In genomic region chr1:234065794-234066447, GRCh38 we compare ENCODE assay signal across 8 cellular contexts.
DNase-seq lines count a peak whose midpoint lies in the region; ATAC-seq and TF ChIP-seq lines count a peak whose summit lies in the region.

No MANE protein-coding gene starts in this region.

- H2AFZ ChIP-seq in IMR-90 (replicated peaks; ENCODE audit: low read length, poor library complexity): no peak overlapping the region
- H2AFZ ChIP-seq in trophoblast cell (ENCODE audit: insufficient read depth, low read length, poor library complexity): no peak overlapping the region

- BruUV-seq in IMR-90 (replicated peaks; lab: Mats Ljungman, UMichigan): no TSS peak

- CTCF ChIA-PET in IMR-90 (lab: Yijun Ruan, JAX): interaction anchor here (0.6 to 1.2 kb wide), 6 partner anchors 9 to 1375 kb away, joined by 3 to 7 read pairs (median 4); no protein-coding TSS in a partner anchor

- no peaks in the 10 kb centered on the region for H3K79me2 ChIP-seq in trophoblast cell (ENCODE audit: control insufficient read depth, insufficient read depth, low read length, poor library complexity)

- H2BK120ac ChIP-seq in IMR-90 (ENCODE audit: low read depth, low read length): no peak overlapping the region
- H2BK120ac ChIP-seq in trophoblast cell (ENCODE audit: insufficient read depth, low read length, poor library complexity): no peak overlapping the region

- dilution Hi-C loops in IMR-90 (cut with HindIII; ENCODE audit: low sequenced_read_pairs, unreplicated experiment): no loop called here

- H2BK5ac ChIP-seq in IMR-90 (ENCODE audit: low read depth, low read length, poor library complexity, severe bottlenecking): no peak overlapping the region
- H2BK5ac ChIP-seq in trophoblast cell (ENCODE audit: low read depth, low read length, poor library complexity): no peak overlapping the region

- H4K20me1 ChIP-seq in IMR-90 (ENCODE audit: insufficient read depth, low read length): no peaks in the 10 kb centered on the region

- no peak overlapping the region for H2BK12ac ChIP-seq in trophoblast cell (ENCODE audit: low read length)

- H3K4me1 ChIP-seq in IMR-90 (ENCODE audit: control insufficient read depth, insufficient read depth, low read length): no peaks in the 10 kb centered on the region
- H3K4me1 ChIP-seq in foreskin keratinocyte: no peaks in the 10 kb centered on the region
- no peaks in the 10 kb centered on the region for H3K4me1 ChIP-seq in trophoblast cell (ENCODE audit: control insufficient read depth in 1 of 2, insufficient read depth in 2 of 2, low read length in 2 of 2)

- POLR2A ChIA-PET in IMR-90 (lab: Charles Lee; ENCODE audit: unreplicated experiment): no interaction called here

- no peak overlapping the region for H4K8ac ChIP-seq in IMR-90 (ENCODE audit: low read depth in 2 of 2, low read length in 2 of 2)
- H4K8ac ChIP-seq in trophoblast cell (ENCODE audit: low read depth, low read length): no peak overlapping the region

- peak; percentile 48 for DNase-seq in NK-92 treated with Interleukin-12 subunit alpha and Interleukin-12 subunit beta, amount 100 ng/mL, for 24 hours (lab: John Stamatoyannopoulos, UW)
- DNase-seq in NK-92 (lab: John Stamatoyannopoulos, UW; ENCODE audit: unreplicated experiment): no peak
- DNase-seq in IMR-90: peak; percentile 47
- peak; percentile 73 for DNase-seq in RPMI7951 (ENCODE audit: low read depth)
- DNase-seq in foreskin keratinocyte: peak; percentile 10 to 44
- peak; percentile 64 to 85 for DNase-seq in trophoblast cell
- DNase-seq in ureter (ENCODE audit: low spot score): peak; percentile 60

- ATAC-seq in IMR-90 (ENCODE audit: low read depth) (peak; percentile 82), foreskin keratinocyte (peak; percentile 66)
- peak; percentile 43 for ATAC-seq in activated T-helper 17 cell treated with anti-CD3 and anti-CD28 coated beads, Interleukin-2, amount 50 U/mL, for 72 hours (replicated peaks)

- H2BK15ac ChIP-seq in IMR-90 (ENCODE audit: low read depth, low read length): no peak overlapping the region

- H3K9me1 ChIP-seq in IMR-90 (ENCODE audit: insufficient read depth, low read length): peaks cover 3% of the 10 kb centered on the region; the same call in 1 of the 2 replicates

- no peak overlapping the region for H4K12ac ChIP-seq in trophoblast cell (ENCODE audit: low read depth, low read length)

- no peaks in the 10 kb centered on the region for H3K9me3 ChIP-seq in IMR-90 (ENCODE audit: control insufficient read depth, insufficient read depth, low read length)
- no peaks in the 10 kb centered on the region for H3K9me3 ChIP-seq in trophoblast cell (ENCODE audit: insufficient read depth, low read depth, low read length)

- H4K91ac ChIP-seq in IMR-90 (ENCODE audit: insufficient read depth, low read depth, low read length): no peak overlapping the region
- no peak overlapping the region for H4K91ac ChIP-seq in trophoblast cell (ENCODE audit: low read depth, low read length)

- TF ChIP-seq CTCF in IMR-90 (conservative IDR thresholded peaks at IDR 0.05; ENCODE audit: low read depth, low read length) (peak; percentile 67), foreskin keratinocyte (conservative IDR thresholded peaks at IDR 0.05) (peak; percentile 88)

- no peak overlapping the region for H4K5ac ChIP-seq in IMR-90 (ENCODE audit: low read depth, low read length)

- in situ Hi-C loops in IMR-90 (cut with MboI; ENCODE audit: low sequenced_read_pairs): loop anchor here (10.0 kb wide), 2 partner anchors 671 to 761 kb away; no protein-coding TSS in a partner anchor

- no peak overlapping the region for H2BK20ac ChIP-seq in IMR-90 (ENCODE audit: low read depth, low read length)

- H3K27ac Mint-ChIP-seq in activated T-helper 17 cell treated with anti-CD3 and anti-CD28 coated beads, Interleukin-2, amount 50 U/mL, for 72 hours: no peak overlapping the region

- H3K9ac ChIP-seq in IMR-90 (ENCODE audit: low read depth, low read length) (no peak overlapping the region), trophoblast cell (ENCODE audit: low read length) (no peak overlapping the region)

- H3K27ac ChIP-seq in IMR-90 (ENCODE audit: insufficient read depth, low read length) (no peak overlapping the region), foreskin keratinocyte (no peak overlapping the region), trophoblast cell (ENCODE audit: low read depth, low read length) (no peak overlapping the region)

- H2AK5ac ChIP-seq in IMR-90 (ENCODE audit: low read depth, low read length) (no peak overlapping the region), trophoblast cell (ENCODE audit: low read length) (no peak overlapping the region)

- 33% methylated on average over 3 of the region's 17 CpGs; no CpG with 5 or more reads in 1 of the 2 experiments for WGBS in IMR-90 (ENCODE audit: extremely low coverage in 2 of 2, insufficient read length in 1 of 2), 2 experiments
- WGBS in trophoblast cell (ENCODE audit: extremely low coverage, insufficient coverage, insufficient read length): no CpG with 5 or more reads among the region's 17 CpGs

- H3K18ac ChIP-seq in IMR-90 (ENCODE audit: low read depth, low read length) (no peak overlapping the region), trophoblast cell (ENCODE audit: low read length) (no peak overlapping the region)

- no peaks in the 10 kb centered on the region for H3K36me3 Mint-ChIP-seq in activated T-helper 17 cell treated with anti-CD3 and anti-CD28 coated beads, Interleukin-2, amount 50 U/mL, for 72 hours (ENCODE audit: low read depth)

- H3K27me3 ChIP-seq in IMR-90 (ENCODE audit: control insufficient read depth, insufficient read depth, low read length): no peaks in the 10 kb centered on the region
- no peaks in the 10 kb centered on the region for H3K27me3 ChIP-seq in foreskin keratinocyte
- H3K27me3 ChIP-seq in trophoblast cell (ENCODE audit: insufficient read depth, low read length): no peaks in the 10 kb centered on the region

- no peak overlapping the region for H3K4me3 Mint-ChIP-seq in activated T-helper 17 cell treated with anti-CD3 and anti-CD28 coated beads, Interleukin-2, amount 50 U/mL, for 72 hours

- H3K9me3 Mint-ChIP-seq in activated T-helper 17 cell treated with anti-CD3 and anti-CD28 coated beads, Interleukin-2, amount 50 U/mL, for 72 hours: peaks cover 4% of the 10 kb centered on the region

- no peaks in the 10 kb centered on the region for H3K36me3 ChIP-seq in IMR-90 (ENCODE audit: control insufficient read depth, insufficient read depth, low read length)
- no peaks in the 10 kb centered on the region for H3K36me3 ChIP-seq in trophoblast cell (ENCODE audit: control insufficient read depth in 1 of 2, insufficient read depth in 2 of 2, low read length in 2 of 2)

- H3K14ac ChIP-seq in IMR-90 (replicated peaks; ENCODE audit: low read depth, low read length) (no peak overlapping the region), trophoblast cell (ENCODE audit: low read length) (no peak overlapping the region)

- intact Hi-C loops in IMR-90 (cut with micrococcal nuclease): loop anchor here (1.0 to 2.0 kb wide), 4 partner anchors 625 to 762 kb away; no protein-coding TSS in a partner anchor

- no peak overlapping the region for H3K4me2 ChIP-seq in IMR-90 (ENCODE audit: low read depth, low read length)
- no peak overlapping the region for H3K4me2 ChIP-seq in trophoblast cell (ENCODE audit: low read length)

- TF ChIP-seq POLR2A in IMR-90 (IDR thresholded peaks at IDR 0.05; ENCODE audit: low read depth, low read length): no peak

- H3K23ac ChIP-seq in IMR-90 (ENCODE audit: low read depth, low read length) (no peak overlapping the region), trophoblast cell (ENCODE audit: low read length) (no peak overlapping the region)

- H3K4ac ChIP-seq in IMR-90 (ENCODE audit: low read depth, low read length) (no peak overlapping the region), trophoblast cell (ENCODE audit: low read depth, low read length) (no peak overlapping the region)

- H3K56ac ChIP-seq in IMR-90 (ENCODE audit: extremely low read depth, insufficient read depth, low read length): no peak overlapping the region

- H3K4me3 ChIP-seq in IMR-90 (ENCODE audit: insufficient read depth, low read depth, low read length) (no peak overlapping the region), trophoblast cell (ENCODE audit: low read depth, low read length) (no peak overlapping the region)

- H2AK9ac ChIP-seq in IMR-90 (replicated peaks; ENCODE audit: low read depth, low read length, poor library complexity): no peak overlapping the region

- H3K79me1 ChIP-seq in IMR-90 (ENCODE audit: low read depth in 1 of 2, low read length in 2 of 2) (no peaks in the 10 kb centered on the region), trophoblast cell (ENCODE audit: low read length) (no peaks in the 10 kb centered on the region)

- peak; percentile 58 for TF ChIP-seq RAD21 in IMR-90 (IDR thresholded peaks at IDR 0.05; ENCODE audit: low read length)

- no peaks in the 10 kb centered on the region for H3K4me1 Mint-ChIP-seq in activated T-helper 17 cell treated with anti-CD3 and anti-CD28 coated beads, Interleukin-2, amount 50 U/mL, for 72 hours

- peaks cover 15% of the 10 kb centered on the region for H3K27me3 Mint-ChIP-seq in activated T-helper 17 cell treated with anti-CD3 and anti-CD28 coated beads, Interleukin-2, amount 50 U/mL, for 72 hours

TF ChIP-seq in IMR-90, 13 proteins besides CTCF, POLR2A, EP300 and RAD21:
- TF ChIP-seq MAFK (IDR thresholded peaks at IDR 0.05; ENCODE audit: low read depth, low read length) (no peak), SMC3 (IDR thresholded peaks at IDR 0.05; ENCODE audit: low read depth, low read length) (peak; percentile 76)
